Comparison of ENCODE assay signal across 13 cellular contexts in the genomic region with DNA sequence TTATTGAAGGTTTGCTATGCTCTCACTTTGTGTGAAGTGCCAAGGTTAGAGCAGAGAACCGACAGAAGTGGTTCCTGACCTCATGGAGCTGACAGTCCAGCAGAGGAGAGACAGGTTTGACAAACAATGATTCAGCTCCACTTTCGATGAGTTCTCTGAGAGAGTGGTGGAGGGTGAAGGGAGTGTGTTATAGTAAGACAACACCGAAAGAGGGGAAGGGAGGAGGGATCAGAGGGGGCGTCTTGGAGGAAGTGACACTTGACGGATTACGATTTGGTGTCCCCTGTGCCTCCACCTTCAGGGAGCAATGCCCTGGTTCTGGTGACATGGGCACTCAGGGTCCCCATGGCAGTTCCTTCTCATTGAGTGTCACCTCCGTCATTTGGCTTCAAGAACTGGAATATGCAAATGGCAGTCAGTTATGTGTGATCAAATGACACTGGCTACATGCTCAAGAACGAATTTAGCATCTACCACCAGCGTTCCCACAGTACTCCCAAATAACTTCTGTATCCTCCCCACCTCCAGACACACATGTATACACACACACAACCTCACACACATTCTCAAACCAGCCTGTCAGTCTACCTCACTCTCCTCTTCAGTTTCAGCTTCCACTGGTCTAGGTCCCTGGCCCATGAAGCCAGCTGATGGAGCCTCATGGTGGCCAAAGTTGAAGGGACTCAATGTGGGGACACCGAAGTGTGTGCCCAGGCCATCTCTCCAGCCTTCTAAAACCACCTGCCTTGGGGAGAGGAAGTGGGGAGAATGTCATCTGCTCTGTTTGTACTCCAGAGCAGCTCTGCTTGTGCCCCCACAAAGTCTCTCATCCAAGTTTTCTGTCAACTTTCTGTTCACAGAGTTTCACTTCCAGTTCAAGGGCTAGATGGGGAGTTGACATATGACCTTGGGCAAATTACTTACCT. TPM values are rescaled to one million over a fixed set of nuclear protein-coding genes. Genes with fewer than 3 reads are reported as not detected.
DNase-seq lines count a peak whose midpoint lies in the region; ATAC-seq, FAIRE-seq and TF ChIP-seq lines count a peak whose summit lies in the region.
"Had no signal": no experiment of that assay in that cellular context is flagged by ENCODE, and none has a peak within 500 bp of the region (broad histone marks: within the 10 kb centered on the region; RNA-seq: fewer than 3 reads in every experiment).

No MANE protein-coding gene starts in this region.

- TF ChIP-seq POLR2A in GM12892 (IDR thresholded peaks at IDR 0.05; ENCODE audit: low read depth, low read length) (no peak), GM12878 (IDR thresholded peaks at IDR 0.05; ENCODE audit: low read depth, low read length) (no peak), breast epithelium (IDR thresholded peaks at IDR 0.05) (no peak)

- intact Hi-C loops in GM12878 (cut with micrococcal nuclease; ENCODE audit: unreplicated experiment): no loop called here
- intact Hi-C loops in breast epithelium (cut with DNase I; ENCODE audit: low total_unique reads): no loop called here
- intact Hi-C loops in dorsolateral prefrontal cortex (cut with DNase I): loop anchor here in 1 of 2 donors (10.0 kb wide), 1 partner anchor 65 kb away; no protein-coding TSS in a partner anchor

- no peak for TF ChIP-seq EP300 in GM12878 (IDR thresholded peaks at IDR 0.05; ENCODE audit: borderline replicate concordance in 1 of 2, control insufficient read depth in 1 of 2, low read depth in 2 of 2, low read length in 2 of 2)

- WGBS in GM12878 (ENCODE audit: insufficient coverage, insufficient replicate concordance, low lambda C conversion rate, missing lambda C conversion rate): 19% methylated on average over 10 of the region's 10 CpGs

- SMC1A ChIA-PET in GM12878 (lab: Charles Lee; ENCODE audit: uncharacterized antibody, unreplicated experiment): interaction anchor here (1.2 kb wide), 1 partner anchor 11 kb away, joined by 5 read pairs; no protein-coding TSS in a partner anchor

- no peaks in the 10 kb centered on the region for H4K20me1 ChIP-seq in GM12878 (ENCODE audit: control insufficient read depth, insufficient read depth)

- ATAC-seq in GM19468 (IDR thresholded peaks at IDR 0.05; ENCODE audit: extremely low read depth, unreplicated experiment) (peak; percentile 30), HG03565 (IDR thresholded peaks at IDR 0.05; ENCODE audit: unreplicated experiment) (peak; percentile 56), GM12878 (peak; percentile 72)
- ATAC-seq: activated CD4-positive, alpha-beta T cell treated with anti-CD3 and anti-CD28 coated beads for 36 hours; PC-3 had no signal

- CTCF ChIA-PET in GM12878 (lab: Yijun Ruan, JAX): interaction anchor here (0.8 to 0.9 kb wide), 3 partner anchors 9 to 12 kb away, joined by 3 to 5 read pairs (median 3); no protein-coding TSS in a partner anchor

- H3K36me3 ChIP-seq in GM12878 (ENCODE audit: control insufficient read depth in 2 of 2, insufficient read depth in 2 of 2, low read length in 1 of 2) (no peaks in the 10 kb centered on the region), breast epithelium (no peaks in the 10 kb centered on the region)
- H3K36me3 ChIP-seq: neural progenitor cell had no signal

- H3K27ac ChIP-seq in GM12878 (ENCODE audit: control insufficient read depth, insufficient read depth) (peak overlapping the region; percentile 75), breast epithelium (no peak overlapping the region), dorsolateral prefrontal cortex (no peak overlapping the region)
- H3K27ac ChIP-seq: neural progenitor cell had no signal

- peaks cover 4% of the 10 kb centered on the region; the same call in 2 of the 3 replicates for H3K9me3 ChIP-seq in GM12878 (replicated peaks; ENCODE audit: control insufficient read depth, insufficient read depth, low read length)
- H3K9me3 ChIP-seq in breast epithelium: peaks cover 9 to 11% of the 10 kb centered on the region in 2 donors

- no peak overlapping the region for H3K4me3 ChIP-seq in GM12878
- H3K4me3 ChIP-seq in breast epithelium: no peak overlapping the region
- H3K4me3 ChIP-seq in dorsolateral prefrontal cortex: no peak overlapping the region
- H3K4me3 ChIP-seq: neural progenitor cell had no signal

- H3K9ac ChIP-seq in GM12878 (ENCODE audit: control insufficient read depth, insufficient read depth, low read length): no peak overlapping the region
- H3K9ac ChIP-seq: neural progenitor cell had no signal

- no peak for TF ChIP-seq RAD21 in GM12878 (IDR thresholded peaks at IDR 0.05; ENCODE audit: insufficient read depth, low read depth, low read length)

- BruUV-seq in GM12878 (replicated peaks; lab: Mats Ljungman, UMichigan): no TSS peak

- POLR2A ChIA-PET in GM12878 (lab: Charles Lee): no interaction called here

- FAIRE-seq in GM12892 (lab: Jason Lieb, UNC): peak; percentile 86
- FAIRE-seq in GM12878 (lab: Jason Lieb, UNC): peak; percentile 18

- H3K4me2 ChIP-seq in GM12878 (ENCODE audit: control insufficient read depth, insufficient read depth): peak overlapping the region; percentile 49
- H3K4me2 ChIP-seq: neural progenitor cell had no signal

- no peak for TF ChIP-seq CTCF in GM12878 (IDR thresholded peaks at IDR 0.05 in 2 of 3, conservative IDR thresholded peaks at IDR 0.05 in 1 of 3; ENCODE audit: control insufficient read depth in 2 of 3, extremely low read depth in 1 of 3, insufficient read depth in 1 of 3, low read depth in 3 of 3, low read length in 3 of 3)
- no peak for TF ChIP-seq CTCF in breast epithelium (IDR thresholded peaks at IDR 0.05)
- no peak for TF ChIP-seq CTCF in dorsolateral prefrontal cortex (IDR thresholded peaks at IDR 0.05 in 54 of 56, conservative IDR thresholded peaks at IDR 0.05 in 2 of 56; ENCODE audit: low read depth in 1 of 56, partially characterized antibody in 56 of 56)

- no peak for DNase-seq in GM12892 (ENCODE audit: insufficient read length)
- DNase-seq in GM12878 (ENCODE audit: low read depth, low spot score): no peak
- DNase-seq in stimulated activated CD4-positive, alpha-beta T cell treated with anti-CD3 and anti-CD28 coated beads, Interleukin-4, amount 100 ng/mL, for 24 hours: no peak
- no peak for DNase-seq in breast epithelium (ENCODE audit: low spot score in 2 of 2)
- no peak for DNase-seq in H4 (ENCODE audit: low spot score)
- DNase-seq in dorsolateral prefrontal cortex: no peak
- DNase-seq: activated CD4-positive, alpha-beta T cell treated with anti-CD3 and anti-CD28 coated beads for 36 hours; aorta; cortex of kidney; PC-3 had no signal

- H2AFZ ChIP-seq in GM12878 (ENCODE audit: control insufficient read depth, low read depth, low read length): peak overlapping the region; percentile 71
- H2AFZ ChIP-seq: neural progenitor cell had no signal

- peaks cover 18% of the 10 kb centered on the region for H3K4me1 ChIP-seq in GM12878 (ENCODE audit: control insufficient read depth, insufficient read depth, low read length)
- H3K4me1 ChIP-seq in breast epithelium: no peaks in the 10 kb centered on the region
- H3K4me1 ChIP-seq: neural progenitor cell had no signal

- in situ Hi-C loops in GM12878 (cut with MboI): no loop called here

- H3K27me3 ChIP-seq in GM12878 (replicated peaks in 1 of 2; ENCODE audit: control insufficient read depth in 2 of 2, insufficient read depth in 2 of 2, low read length in 1 of 2): no peaks in the 10 kb centered on the region
- H3K27me3 ChIP-seq in breast epithelium: no peaks in the 10 kb centered on the region
- no peaks in the 10 kb centered on the region for H3K27me3 ChIP-seq in dorsolateral prefrontal cortex
- H3K27me3 ChIP-seq: neural progenitor cell had no signal

- H3K79me2 ChIP-seq in GM12878 (ENCODE audit: control insufficient read depth, insufficient read depth, low read length): no peaks in the 10 kb centered on the region

- RAD21 ChIA-PET in GM12878 (lab: Charles Lee; ENCODE audit: unreplicated experiment): interaction anchor here (1.0 to 1.1 kb wide), 2 partner anchors 21 to 25 kb away, joined by 3 read pairs; no protein-coding TSS in a partner anchor

TF ChIP-seq in GM12878, 131 proteins besides CTCF, POLR2A, EP300 and RAD21 (continues in another document):
- TF ChIP-seq, protein P1, sequence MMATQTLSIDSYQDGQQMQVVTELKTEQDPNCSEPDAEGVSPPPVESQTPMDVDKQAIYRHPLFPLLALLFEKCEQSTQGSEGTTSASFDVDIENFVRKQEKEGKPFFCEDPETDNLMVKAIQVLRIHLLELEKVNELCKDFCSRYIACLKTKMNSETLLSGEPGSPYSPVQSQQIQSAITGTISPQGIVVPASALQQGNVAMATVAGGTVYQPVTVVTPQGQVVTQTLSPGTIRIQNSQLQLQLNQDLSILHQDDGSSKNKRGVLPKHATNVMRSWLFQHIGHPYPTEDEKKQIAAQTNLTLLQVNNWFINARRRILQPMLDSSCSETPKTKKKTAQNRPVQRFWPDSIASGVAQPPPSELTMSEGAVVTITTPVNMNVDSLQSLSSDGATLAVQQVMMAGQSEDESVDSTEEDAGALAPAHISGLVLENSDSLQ (IDR thresholded peaks at IDR 0.05): 0 out of 2 replicates have a peak, but pooled peaks have one; percentile 21
- TF ChIP-seq ZNF217 (IDR thresholded peaks at IDR 0.05) (no peak), ZSCAN29 (IDR thresholded peaks at IDR 0.05) (no peak), IRF4 (IDR thresholded peaks at IDR 0.05; ENCODE audit: low read depth, low read length) (no peak), HDAC2 (IDR thresholded peaks at IDR 0.05) (no peak), NR2C1 (IDR thresholded peaks at IDR 0.05) (peak; percentile 62), ESRRA (IDR thresholded peaks at IDR 0.05; ENCODE audit: low read length) (no peak)

RNA-seq across cellular contexts. Expression of a gene that starts 31.4 kb away (rescaled TPM):
- 37.2 TPM for polyA plus RNA-seq in GM12892 (2012; ENCODE audit: missing spikeins)
- total RNA-seq in GM12878 (2013; cell fraction: nucleolus; rRNA removed): 151 and 160 TPM in 2 replicates
- total RNA-seq in GM12878 (2014; rRNA removed): 49.5 and 49.8 TPM in 2 replicates
- 51.2 and 52.2 TPM in 2 replicates for total RNA-seq in GM12878 (2014; rRNA removed; fragmentation: Illumina TruSeq; extraction: Trizol)
- total RNA-seq in GM12878 (2021): 53.1 and 60.6 TPM in 2 replicates
- polyA plus RNA-seq in GM12878 (2011; ENCODE audit: low read depth): 21.4 TPM
- 62.2 and 70.0 TPM in 2 replicates for polyA plus RNA-seq in GM12878 (2011; rRNA removed)
- polyA plus RNA-seq in GM12878 (2011; cell fraction: cytosol; rRNA removed): 34.6 and 39.6 TPM in 2 replicates
- polyA plus RNA-seq in GM12878 (2011; cell fraction: nucleus; rRNA removed): 39.7 and 53.8 TPM in 2 replicates
- polyA plus RNA-seq in GM12878 (2012): 24.8 and 26.2 TPM in 2 replicates
- 57.0 and 66.1 TPM in 2 replicates for polyA plus RNA-seq in GM12878 (2014; fragmentation: Illumina TruSeq; extraction: Trizol)
- polyA plus RNA-seq in GM12878 (2014; fragmentation: Nextera tagmentation; extraction: Ambion mirVana): 10 to 100 TPM; 24.0 to 32.9 TPM
- polyA plus RNA-seq in GM12878 (2014; rRNA removed): 39.2 and 41.6 TPM in 2 replicates
- polyA plus RNA-seq in GM12878 (2016; fragmentation: Nextera tagmentation; extraction: Ambion mirVana): 10 to 100 TPM; 81.2 to 87.6 TPM
- polyA minus RNA-seq in GM12878 (2011; rRNA and poly(A)+ RNA removed): 109 and 141 TPM in 2 replicates
- 27.8 and 39.2 TPM in 2 replicates for polyA minus RNA-seq in GM12878 (2011; cell fraction: cytosol; rRNA and poly(A)+ RNA removed)
- polyA minus RNA-seq in GM12878 (2011; cell fraction: nucleus; rRNA and poly(A)+ RNA removed): 40.1 and 61.4 TPM in 2 replicates
- total RNA-seq in breast epithelium: 10 to 100 TPM; 28.2 to 41.4 (median 40.6) TPM
- 32.9 and 33.1 TPM in 2 replicates for total RNA-seq in H4 (2014; rRNA removed; shearing (Covaris generic))
- total RNA-seq in dorsolateral prefrontal cortex: 10 to 100 TPM; 15.7 to 43.6 (median 27.8) TPM
